In the genomic region with DNA sequence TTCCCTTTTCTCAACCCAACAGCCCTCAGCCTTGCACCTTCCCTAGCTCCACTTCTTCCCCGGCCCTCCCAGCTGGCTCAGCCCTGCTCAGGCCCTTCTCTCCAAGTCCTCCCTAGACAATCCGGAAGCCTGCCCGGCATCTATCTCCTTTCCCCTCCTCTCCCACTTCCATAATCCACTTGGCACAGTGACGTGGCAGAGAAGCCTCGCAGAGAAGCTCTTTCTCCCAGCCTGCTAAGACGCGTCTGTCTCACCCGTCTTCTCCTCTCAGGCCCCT, we compare ENCODE assay signal across 7 cellular contexts. TPM values are rescaled to one million over a fixed set of nuclear protein-coding genes. Genes with fewer than 3 reads are reported as not detected.
A peak's percentile ranks its signal among the peaks of the same experiment; 100 is the strongest.
DNase-seq lines count a peak whose midpoint lies in the region; ATAC-seq and TF ChIP-seq lines count a peak whose summit lies in the region.

No MANE protein-coding gene starts in this region.

- H3K4me1 ChIP-seq in ES-I3 (ENCODE audit: insufficient read depth, low read length) (no peaks in the 10 kb centered on the region; the same call in 1 of the 2 replicates), adrenal gland (replicated peaks in 1 of 2) (peaks cover 33 to 40% of the 10 kb centered on the region in 2 donors), right atrium auricular region (peaks cover 0 to 31% of the 10 kb centered on the region in 2 donors)

- TF ChIP-seq CTCF in NB4 (IDR thresholded peaks at IDR 0.05; ENCODE audit: low read depth, low read length) (no peak), adrenal gland (IDR thresholded peaks at IDR 0.05) (no peak), right atrium auricular region (IDR thresholded peaks at IDR 0.05) (no peak)

- H3K9me3 ChIP-seq in ES-I3 (ENCODE audit: control insufficient read depth, insufficient read depth, low read length) (no peaks in the 10 kb centered on the region), adrenal gland (replicated peaks in 1 of 3) (no peaks in the 10 kb centered on the region), right atrium auricular region (no peaks in the 10 kb centered on the region)

- H3K27ac ChIP-seq in adrenal gland (peak overlapping the region; percentile 77 to 95 (median 88)), right atrium auricular region (peak overlapping the region; percentile 92 to 97)

- DNase-seq in NB4 (ENCODE audit: low read depth) (no peak), adrenal gland (peak in 5 of 7 donors; percentile 56 to 75 (median 68)), right atrium auricular region (ENCODE audit: low spot score) (no peak), renal cortical epithelial cell (ENCODE audit: low read depth) (peak; percentile 36), T1000 (lab: John Stamatoyannopoulos, UW) (no peak)

- WGBS in adrenal gland, 4 donors: 0 to 1% (median 1%) methylated on average over 8 of the region's 8 CpGs

- TF ChIP-seq POLR2A in NB4 (IDR thresholded peaks at IDR 0.05; ENCODE audit: extremely low read depth, insufficient read length) (no peak), adrenal gland (IDR thresholded peaks at IDR 0.05) (peak in 1 of 2 donors; percentile 53)

- H3K4me3 ChIP-seq in NB4 (ENCODE audit: low read depth, low read length) (peak overlapping the region; percentile 69), adrenal gland (peak overlapping the region in 3 of 4 donors; percentile 37 to 95 (median 80)), right atrium auricular region (peak overlapping the region; percentile 80)

- H3K27me3 ChIP-seq in adrenal gland: no peaks in the 10 kb centered on the region
- no peaks in the 10 kb centered on the region for H3K27me3 ChIP-seq in right atrium auricular region

- intact Hi-C loops in adrenal gland (cut with DNase I): loop anchor here in 1 of 2 donors (10.0 kb wide), 1 partner anchor 52 kb away; the partner anchor contains the start of genes CHAF1A and SH3GL1

- H3K9ac ChIP-seq in ES-I3 (ENCODE audit: low read depth, low read length): peak overlapping the region; percentile 69; the same call in 1 of the 2 replicates

- H3K36me3 ChIP-seq in ES-I3 (ENCODE audit: insufficient read depth, low read length) (no peaks in the 10 kb centered on the region), adrenal gland (replicated peaks in 1 of 2) (peaks cover 0 to 21% of the 10 kb centered on the region in 2 donors), right atrium auricular region (peaks cover 28% of the 10 kb centered on the region)

- ATAC-seq in GM18517 (IDR thresholded peaks at IDR 0.05; ENCODE audit: unreplicated experiment): no peak

RNA-seq across cellular contexts. Expression of gene UBXN6, which starts 1.1 kb away (rescaled TPM):
- total RNA-seq in adrenal gland (100 to 1,000 TPM; 165 to 317 (median 268) TPM), right atrium auricular region (100 to 1,000 TPM in 1 of 2 donors, 10 to 100 TPM in 1; 52.8 to 100 TPM), renal cortical epithelial cell (101 and 105 TPM in 2 replicates)
- 100 to 1,000 TPM in 2 of 3 donors, 10 to 100 TPM in 1; 53.9 to 257 (median 250) TPM for polyA plus RNA-seq in adrenal gland

RNA-seq across cellular contexts. Expression of gene HDGFL2, which starts 15.6 kb away (rescaled TPM):
- total RNA-seq in adrenal gland (10 to 100 TPM; 29.9 to 54.6 (median 34.9) TPM), right atrium auricular region (10 to 100 TPM; 18.3 to 24.8 TPM), renal cortical epithelial cell (47.2 and 59.5 TPM in 2 replicates)
- 10 to 100 TPM; 22.0 to 74.7 (median 55.8) TPM for polyA plus RNA-seq in adrenal gland

RNA-seq across cellular contexts. Expression of gene CHAF1A, which starts 54.1 kb away (rescaled TPM):
- total RNA-seq in adrenal gland (10 to 100 TPM in 2 of 8 donors, 1 to 10 TPM in 6; 3.4 to 14.6 (median 8.7) TPM), right atrium auricular region (1 to 10 TPM; 2.6 to 5.0 TPM), renal cortical epithelial cell (5.6 and 10.9 TPM in 2 replicates)
- 1 to 10 TPM; 4.0 to 8.2 (median 7.3) TPM for polyA plus RNA-seq in adrenal gland

RNA-seq across cellular contexts. Expression of gene SH3GL1, which starts 56.2 kb away (rescaled TPM):
- total RNA-seq in adrenal gland (100 to 1,000 TPM in 1 of 8 donors, 10 to 100 TPM in 7; 69.9 to 112 (median 87.4) TPM), right atrium auricular region (10 to 100 TPM; 17.5 to 31.9 TPM), renal cortical epithelial cell (30.6 and 51.2 TPM in 2 replicates)
- 100 to 1,000 TPM in 1 of 3 donors, 10 to 100 TPM in 2; 20.9 to 104 (median 96.4) TPM for polyA plus RNA-seq in adrenal gland

Comparison
In these comparisons a context has a peak if more than half of its experiments do, and no peak if none do; other contexts are left out.
1. DNase-seq: peak in adrenal gland (5 of 7) and renal cortical epithelial cell (single experiment); none in NB4 (single experiment), right atrium auricular region (single experiment) and T1000 (single experiment).
2. Peak in every context shown above with its lines, with median percentiles within 50 percentile points of each other: H3K4me3 ChIP-seq.